In the genomic region with DNA sequence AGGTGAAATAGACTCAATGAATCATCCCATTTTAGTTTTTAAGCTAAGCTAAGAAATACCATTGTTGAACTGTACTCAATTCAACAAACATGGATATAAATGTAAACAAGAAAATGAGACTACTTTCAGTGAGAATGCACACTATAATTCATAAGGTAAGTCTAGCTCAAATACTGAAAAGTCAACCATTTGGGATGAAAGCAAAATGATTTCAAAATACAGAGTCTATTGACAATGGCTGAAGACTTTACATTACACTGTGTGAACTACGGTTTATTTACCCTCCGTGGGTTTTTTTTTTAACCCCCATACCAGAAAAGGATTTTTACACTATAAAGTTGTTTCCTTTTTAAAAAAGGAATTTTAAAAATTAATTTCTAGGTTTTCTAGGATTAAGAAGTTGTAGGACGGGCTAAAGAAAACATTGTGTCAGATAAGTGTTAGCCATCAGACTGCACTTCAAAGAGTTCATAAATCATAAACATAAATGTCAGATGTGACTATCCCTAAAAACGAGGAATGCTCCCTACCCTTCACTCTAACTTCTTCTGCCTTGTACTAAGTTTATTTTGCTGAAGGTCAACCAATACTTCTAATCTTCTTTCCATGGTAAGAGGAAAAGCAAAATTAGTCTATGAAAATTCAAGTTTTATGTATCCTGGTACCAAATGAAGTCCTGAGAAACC, we compare ENCODE assay signal across 27 cellular contexts.
"Had no signal": no experiment of that assay in that cellular context is flagged by ENCODE, and none has a peak within 500 bp of the region (broad histone marks: within the 10 kb centered on the region; RNA-seq: fewer than 3 reads in every experiment).

No MANE protein-coding gene starts in this region.

- DNase-seq: colonic mucosa; effector CD8-positive, alpha-beta T cell; endodermal cell; foreskin keratinocyte; glutamatergic neuron; heart right ventricle; hippocampal formation; left cardiac atrium; left lung; natural killer cell; occipital lobe; ovary; posterior cingulate gyrus; psoas muscle; right cardiac atrium; spleen; stimulated activated CD4-positive, alpha-beta T cell treated with anti-CD3 and anti-CD28 coated beads, Interleukin-4, amount 100 ng/mL, for 4 hours; stimulated activated naive B cell treated with anti-CD40 and anti-IgM and Interleukin-4, amounts not matched to agents 10 μg/mL and 1 μg/mL and 100 μg/mL, for 72 hours; upper lobe of left lung had no signal

- H3K36me3 ChIP-seq: colonic mucosa, left lung, ovary, tibial nerve, upper lobe of left lung had no signal

- ATAC-seq: heart right ventricle, left cardiac atrium, left lung, natural killer cell, psoas muscle, right cardiac atrium had no signal

- H3K9me3 Mint-ChIP-seq: endodermal cell, natural killer cell had no signal

- H3K4me3 ChIP-seq: colonic mucosa, heart right ventricle, left lung, ovary, psoas muscle, skin epidermis, spleen, thoracic aorta, tibial nerve, upper lobe of left lung had no signal

- FAIRE-seq: islet of Langerhans, urothelium cell line had no signal

- H3K27ac Mint-ChIP-seq: dendritic cell treated with granulocyte-macrophage colony-stimulating factor and Interleukin-4, amounts not matched to agents 40 ng/mL and 50 ng/mL, for 4 days; endodermal cell; natural killer cell; stimulated activated naive CD8-positive, alpha-beta T cell treated with anti-CD3 and anti-CD28 coated beads, Interleukin-15, Interleukin-2, amounts not matched to agents 100 ng/mL and 50 ng/mL, for 24 hours had no signal

- H3K4me1 Mint-ChIP-seq: endodermal cell had no signal

- H3K36me3 Mint-ChIP-seq: natural killer cell had no signal

- H3K9me3 ChIP-seq: colonic mucosa, heart right ventricle, left lung, ovary, psoas muscle, thoracic aorta, tibial nerve, upper lobe of left lung had no signal

- H3K4me1 ChIP-seq: colonic mucosa, psoas muscle had no signal

- H3K27me3 Mint-ChIP-seq: dendritic cell treated with granulocyte-macrophage colony-stimulating factor and Interleukin-4, amounts not matched to agents 40 ng/mL and 50 ng/mL, for 4 days; stimulated activated naive B cell treated with anti-CD40 and anti-IgM and Interleukin-4, amounts not matched to agents 10 μg/mL and 1 μg/mL and 100 μg/mL, for 72 hours; stimulated activated naive CD8-positive, alpha-beta T cell treated with anti-CD3 and anti-CD28 coated beads, Interleukin-15, Interleukin-2, amounts not matched to agents 100 ng/mL and 50 ng/mL, for 24 hours had no signal

- H3K27ac ChIP-seq: colonic mucosa, epithelial cell of prostate, foreskin keratinocyte, heart right ventricle, left lung, ovary, psoas muscle, skin epidermis, thoracic aorta, tibial nerve, upper lobe of left lung had no signal

- H3K27me3 ChIP-seq: colonic mucosa, foreskin keratinocyte, heart right ventricle, left lung, ovary, spleen, tibial nerve, upper lobe of left lung had no signal

- H3K4me3 Mint-ChIP-seq: dendritic cell treated with granulocyte-macrophage colony-stimulating factor and Interleukin-4, amounts not matched to agents 40 ng/mL and 50 ng/mL, for 4 days; endodermal cell; natural killer cell; stimulated activated naive B cell treated with anti-CD40 and anti-IgM and Interleukin-4, amounts not matched to agents 10 μg/mL and 1 μg/mL and 100 μg/mL, for 72 hours; stimulated activated naive CD8-positive, alpha-beta T cell treated with anti-CD3 and anti-CD28 coated beads, Interleukin-15, Interleukin-2, amounts not matched to agents 100 ng/mL and 50 ng/mL, for 24 hours had no signal
